1 cellular context compared by ENCODE assay signal in the genomic region with DNA sequence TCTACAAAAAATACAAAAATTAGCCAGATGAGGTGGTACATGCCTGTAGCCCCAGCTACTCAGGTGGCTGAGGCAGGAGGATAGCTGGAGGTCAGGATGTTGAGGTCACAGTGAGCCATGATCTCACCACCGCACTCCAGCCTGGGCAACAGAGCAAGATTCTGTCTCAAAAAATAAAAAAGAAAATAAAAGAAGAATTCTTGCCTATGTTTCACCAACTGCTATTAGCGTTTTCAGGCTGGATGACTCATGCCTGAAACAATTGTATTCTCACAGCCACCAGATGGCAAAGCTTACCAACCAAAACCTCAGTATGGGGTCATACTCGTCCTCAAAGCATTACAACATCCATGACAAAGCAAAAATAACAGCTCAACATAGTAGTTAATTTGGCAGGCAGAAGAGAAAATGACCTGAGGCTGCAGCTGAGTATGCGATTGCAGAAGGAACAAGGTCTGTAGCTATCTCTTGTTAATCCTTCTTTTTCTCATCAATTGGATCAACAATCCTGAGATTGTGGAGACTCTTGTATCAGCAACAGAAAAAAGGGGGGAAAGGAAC.
TF ChIP-seq lines count a peak whose summit lies in the region.

No MANE protein-coding gene starts in this region.

TF ChIP-seq in HEK293, 187 proteins besides CTCF, POLR2A, EP300 and RAD21 (continued from another document):
- TF ChIP-seq ZNF785 (tag by site-specific recombination; IDR thresholded peaks at IDR 0.05): no peak
- TF ChIP-seq, protein P1, sequence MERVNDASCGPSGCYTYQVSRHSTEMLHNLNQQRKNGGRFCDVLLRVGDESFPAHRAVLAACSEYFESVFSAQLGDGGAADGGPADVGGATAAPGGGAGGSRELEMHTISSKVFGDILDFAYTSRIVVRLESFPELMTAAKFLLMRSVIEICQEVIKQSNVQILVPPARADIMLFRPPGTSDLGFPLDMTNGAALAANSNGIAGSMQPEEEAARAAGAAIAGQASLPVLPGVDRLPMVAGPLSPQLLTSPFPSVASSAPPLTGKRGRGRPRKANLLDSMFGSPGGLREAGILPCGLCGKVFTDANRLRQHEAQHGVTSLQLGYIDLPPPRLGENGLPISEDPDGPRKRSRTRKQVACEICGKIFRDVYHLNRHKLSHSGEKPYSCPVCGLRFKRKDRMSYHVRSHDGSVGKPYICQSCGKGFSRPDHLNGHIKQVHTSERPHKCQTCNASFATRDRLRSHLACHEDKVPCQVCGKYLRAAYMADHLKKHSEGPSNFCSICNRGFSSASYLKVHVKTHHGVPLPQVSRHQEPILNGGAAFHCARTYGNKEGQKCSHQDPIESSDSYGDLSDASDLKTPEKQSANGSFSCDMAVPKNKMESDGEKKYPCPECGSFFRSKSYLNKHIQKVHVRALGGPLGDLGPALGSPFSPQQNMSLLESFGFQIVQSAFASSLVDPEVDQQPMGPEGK (tag by site-specific recombination; IDR thresholded peaks at IDR 0.05): peak; percentile 36; the same call in 1 of the 2 replicates
- TF ChIP-seq ZNF664 (tag by site-specific recombination; IDR thresholded peaks at IDR 0.05): peak; percentile 39; the same call in 1 of the 2 replicates
- TF ChIP-seq, protein P2, sequence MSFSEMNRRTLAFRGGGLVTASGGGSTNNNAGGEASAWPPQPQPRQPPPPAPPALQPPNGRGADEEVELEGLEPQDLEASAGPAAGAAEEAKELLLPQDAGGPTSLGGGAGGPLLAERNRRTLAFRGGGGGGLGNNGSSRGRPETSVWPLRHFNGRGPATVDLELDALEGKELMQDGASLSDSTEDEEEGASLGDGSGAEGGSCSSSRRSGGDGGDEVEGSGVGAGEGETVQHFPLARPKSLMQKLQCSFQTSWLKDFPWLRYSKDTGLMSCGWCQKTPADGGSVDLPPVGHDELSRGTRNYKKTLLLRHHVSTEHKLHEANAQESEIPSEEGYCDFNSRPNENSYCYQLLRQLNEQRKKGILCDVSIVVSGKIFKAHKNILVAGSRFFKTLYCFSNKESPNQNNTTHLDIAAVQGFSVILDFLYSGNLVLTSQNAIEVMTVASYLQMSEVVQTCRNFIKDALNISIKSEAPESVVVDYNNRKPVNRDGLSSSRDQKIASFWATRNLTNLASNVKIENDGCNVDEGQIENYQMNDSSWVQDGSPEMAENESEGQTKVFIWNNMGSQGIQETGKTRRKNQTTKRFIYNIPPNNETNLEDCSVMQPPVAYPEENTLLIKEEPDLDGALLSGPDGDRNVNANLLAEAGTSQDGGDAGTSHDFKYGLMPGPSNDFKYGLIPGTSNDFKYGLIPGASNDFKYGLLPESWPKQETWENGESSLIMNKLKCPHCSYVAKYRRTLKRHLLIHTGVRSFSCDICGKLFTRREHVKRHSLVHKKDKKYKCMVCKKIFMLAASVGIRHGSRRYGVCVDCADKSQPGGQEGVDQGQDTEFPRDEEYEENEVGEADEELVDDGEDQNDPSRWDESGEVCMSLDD (tag by site-specific recombination; IDR thresholded peaks at IDR 0.05): no peak
- 0 out of 2 replicates have a peak, but pooled peaks have one; percentile 39 for TF ChIP-seq ZNF24 (tag by site-specific recombination; IDR thresholded peaks at IDR 0.05)
- peak; percentile 26; the same call in 1 of the 2 replicates for TF ChIP-seq ZSCAN30 (tag by site-specific recombination; IDR thresholded peaks at IDR 0.05)
- TF ChIP-seq ZNF391 (tag by site-specific recombination; IDR thresholded peaks at IDR 0.05; ENCODE audit: borderline replicate concordance, low read depth): 0 out of 2 replicates have a peak, but pooled peaks have one; percentile 35
- TF ChIP-seq ZSCAN23 (tag by site-specific recombination; IDR thresholded peaks at IDR 0.05): 0 out of 2 replicates have a peak, but pooled peaks have one; percentile 30
- peak; percentile 52; the same call in 1 of the 2 replicates for TF ChIP-seq ZNF324 (tag by site-specific recombination; IDR thresholded peaks at IDR 0.05)
- TF ChIP-seq, protein P3, sequence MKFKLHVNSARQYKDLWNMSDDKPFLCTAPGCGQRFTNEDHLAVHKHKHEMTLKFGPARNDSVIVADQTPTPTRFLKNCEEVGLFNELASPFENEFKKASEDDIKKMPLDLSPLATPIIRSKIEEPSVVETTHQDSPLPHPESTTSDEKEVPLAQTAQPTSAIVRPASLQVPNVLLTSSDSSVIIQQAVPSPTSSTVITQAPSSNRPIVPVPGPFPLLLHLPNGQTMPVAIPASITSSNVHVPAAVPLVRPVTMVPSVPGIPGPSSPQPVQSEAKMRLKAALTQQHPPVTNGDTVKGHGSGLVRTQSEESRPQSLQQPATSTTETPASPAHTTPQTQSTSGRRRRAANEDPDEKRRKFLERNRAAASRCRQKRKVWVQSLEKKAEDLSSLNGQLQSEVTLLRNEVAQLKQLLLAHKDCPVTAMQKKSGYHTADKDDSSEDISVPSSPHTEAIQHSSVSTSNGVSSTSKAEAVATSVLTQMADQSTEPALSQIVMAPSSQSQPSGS (tag by site-specific recombination; IDR thresholded peaks at IDR 0.05; ENCODE audit: low read depth): peak; percentile 53; the same call in 1 of the 2 replicates
- TF ChIP-seq, protein P4, sequence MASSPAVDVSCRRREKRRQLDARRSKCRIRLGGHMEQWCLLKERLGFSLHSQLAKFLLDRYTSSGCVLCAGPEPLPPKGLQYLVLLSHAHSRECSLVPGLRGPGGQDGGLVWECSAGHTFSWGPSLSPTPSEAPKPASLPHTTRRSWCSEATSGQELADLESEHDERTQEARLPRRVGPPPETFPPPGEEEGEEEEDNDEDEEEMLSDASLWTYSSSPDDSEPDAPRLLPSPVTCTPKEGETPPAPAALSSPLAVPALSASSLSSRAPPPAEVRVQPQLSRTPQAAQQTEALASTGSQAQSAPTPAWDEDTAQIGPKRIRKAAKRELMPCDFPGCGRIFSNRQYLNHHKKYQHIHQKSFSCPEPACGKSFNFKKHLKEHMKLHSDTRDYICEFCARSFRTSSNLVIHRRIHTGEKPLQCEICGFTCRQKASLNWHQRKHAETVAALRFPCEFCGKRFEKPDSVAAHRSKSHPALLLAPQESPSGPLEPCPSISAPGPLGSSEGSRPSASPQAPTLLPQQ (tag by site-specific recombination; IDR thresholded peaks at IDR 0.05): peak; percentile 57
- TF ChIP-seq, protein P5, sequence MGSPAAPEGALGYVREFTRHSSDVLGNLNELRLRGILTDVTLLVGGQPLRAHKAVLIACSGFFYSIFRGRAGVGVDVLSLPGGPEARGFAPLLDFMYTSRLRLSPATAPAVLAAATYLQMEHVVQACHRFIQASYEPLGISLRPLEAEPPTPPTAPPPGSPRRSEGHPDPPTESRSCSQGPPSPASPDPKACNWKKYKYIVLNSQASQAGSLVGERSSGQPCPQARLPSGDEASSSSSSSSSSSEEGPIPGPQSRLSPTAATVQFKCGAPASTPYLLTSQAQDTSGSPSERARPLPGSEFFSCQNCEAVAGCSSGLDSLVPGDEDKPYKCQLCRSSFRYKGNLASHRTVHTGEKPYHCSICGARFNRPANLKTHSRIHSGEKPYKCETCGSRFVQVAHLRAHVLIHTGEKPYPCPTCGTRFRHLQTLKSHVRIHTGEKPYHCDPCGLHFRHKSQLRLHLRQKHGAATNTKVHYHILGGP (tag by site-specific recombination; IDR thresholded peaks at IDR 0.05): no peak
TF ChIP-seq in HEK293: peak in this region for 23.
